17 cellular contexts compared by ENCODE assay signal in the genomic region with DNA sequence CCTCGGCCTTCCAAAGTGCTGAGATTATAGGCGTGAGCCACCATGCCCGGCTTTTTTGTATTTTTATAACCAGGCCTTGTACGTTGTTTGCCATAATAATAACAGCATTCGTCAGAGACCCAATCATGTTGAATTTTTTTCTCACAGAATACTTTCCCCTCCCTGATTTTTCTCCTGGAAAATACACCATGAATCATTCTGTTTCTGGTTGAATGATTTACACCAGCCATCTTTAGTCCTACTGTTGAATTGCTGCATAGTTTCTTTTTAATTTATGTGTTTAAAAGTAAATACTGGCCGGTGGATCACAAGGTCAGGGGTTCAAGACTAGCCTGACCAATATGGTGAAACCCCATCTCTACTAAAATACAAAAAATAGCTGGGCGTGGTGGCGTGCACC. TPM values are rescaled to one million over a fixed set of nuclear protein-coding genes. Genes with fewer than 3 reads are reported as not detected.
A peak's percentile ranks its signal among the peaks of the same experiment; 100 is the strongest.
DNase-seq lines count a peak whose midpoint lies in the region; ATAC-seq and TF ChIP-seq lines count a peak whose summit lies in the region.
"Had no signal": no experiment of that assay in that cellular context is flagged by ENCODE, and none has a peak within 500 bp of the region (broad histone marks: within the 10 kb centered on the region; RNA-seq: fewer than 3 reads in every experiment).

No MANE protein-coding gene starts in this region.

- H3K4me2 ChIP-seq in OCI-LY7 (ENCODE audit: low read length) = peak overlapping the region; percentile 39

- no peaks in the 10 kb centered on the region for H3K9me3 Mint-ChIP-seq in activated T-cell treated with anti-CD3 and anti-CD28 coated beads, Interleukin-2, amount 50 U/mL, for 72 hours

- peaks cover 31% of the 10 kb centered on the region for H3K4me1 ChIP-seq in OCI-LY7 (ENCODE audit: insufficient read depth, low read length, poor library complexity, severe bottlenecking)
- peaks cover 27 to 84% (median 59%) of the 10 kb centered on the region in 6 donors for H3K4me1 ChIP-seq in spleen

- H2AFZ ChIP-seq in OCI-LY7 (ENCODE audit: low read length) = no peak overlapping the region

- H3K36me3 ChIP-seq in OCI-LY7 (ENCODE audit: insufficient read depth, low read length) (peaks cover 72% of the 10 kb centered on the region), spleen (peaks cover 0 to 40% (median 32%) of the 10 kb centered on the region in 6 donors)

- H3K36me3 Mint-ChIP-seq in activated T-cell treated with anti-CD3 and anti-CD28 coated beads, Interleukin-2, amount 50 U/mL, for 72 hours (ENCODE audit: insufficient read depth in 2 of 2) = peaks cover 12 to 28% of the 10 kb centered on the region in 2 donors

- DNase-seq in activated T-cell treated with anti-CD3 and anti-CD28 coated beads, Interleukin-2, amount 50 U/mL, for 72 hours = no peak
- DNase-seq in activated T-cell treated with anti-CD3 and anti-CD28 coated beads for 4 hours (no peak), OCI-LY7 (ENCODE audit: low spot score) (no peak), fibroblast of peridontal ligament (ENCODE audit: extremely low read depth) (peak; percentile 7), spleen (no peak), SIG-M5 (lab: John Stamatoyannopoulos, UW) (no peak), RPMI8226 (no peak), lower leg skin (ENCODE audit: low spot score in 2 of 2) (no peak)
- DNase-seq: brain microvascular endothelial cell; DMS 273 treated with DMSO at 0.1 percent for 48 hours; hippocampal formation; NCI-H1092 treated with DMSO at 0.1 percent for 48 hours; NCI-H2227 treated with DMSO at 0.1 percent for 48 hours; stimulated activated naive CD4-positive, alpha-beta T cell had no signal

- H3K79me2 ChIP-seq in OCI-LY7 (ENCODE audit: insufficient read depth, low read depth, low read length) = peaks cover 78% of the 10 kb centered on the region

- peak overlapping the region; percentile 74 to 96 for H3K4me3 Mint-ChIP-seq in activated T-cell treated with anti-CD3 and anti-CD28 coated beads, Interleukin-2, amount 50 U/mL, for 72 hours

- ATAC-seq in activated T-cell treated with anti-CD3 and anti-CD28 coated beads, Interleukin-2, amount 50 U/mL, for 72 hours (replicated peaks in 1 of 2) = no peak
- ATAC-seq: left lobe of liver, sciatic nerve had no signal

- CTCF ChIA-PET in OCI-LY7 (lab: Charles Lee; ENCODE audit: unreplicated experiment) = no interaction called here

- H3K4me1 Mint-ChIP-seq in activated T-cell treated with anti-CD3 and anti-CD28 coated beads, Interleukin-2, amount 50 U/mL, for 72 hours (ENCODE audit: low read depth) = peaks cover 59% of the 10 kb centered on the region

- 76 to 93% (median 77%) methylated on average over 8 of the region's 8 CpGs for WGBS in spleen, 5 donors
- WGBS in lower leg skin, 2 donors = 88 to 90% methylated on average over 8 of the region's 8 CpGs

- no peak overlapping the region for H3K27ac ChIP-seq in OCI-LY7 (ENCODE audit: low read depth, low read length, poor library complexity, severe bottlenecking)
- H3K27ac ChIP-seq in spleen = peak overlapping the region in 5 of 8 donors; percentile 96 to 100 (median 98)
- H3K27ac ChIP-seq: brain microvascular endothelial cell had no signal

- TF ChIP-seq POLR2A in spleen (IDR thresholded peaks at IDR 0.05) (no peak), lower leg skin (IDR thresholded peaks at IDR 0.05) (no peak)

- H3K27ac Mint-ChIP-seq in activated T-cell treated with anti-CD3 and anti-CD28 coated beads, Interleukin-2, amount 50 U/mL, for 72 hours = peak overlapping the region; percentile 16

- TF ChIP-seq CTCF in OCI-LY7 (conservative IDR thresholded peaks at IDR 0.05; ENCODE audit: low read length) (no peak), spleen (IDR thresholded peaks at IDR 0.05 in 8 of 11, conservative IDR thresholded peaks at IDR 0.05 in 3 of 11) (no peak), lower leg skin (IDR thresholded peaks at IDR 0.05) (no peak)

- H3K4me3 ChIP-seq in OCI-LY7 (ENCODE audit: low read depth, low read length, poor library complexity, severe bottlenecking) = no peak overlapping the region
- H3K4me3 ChIP-seq in spleen = peak overlapping the region in 1 of 8 donors; percentile 88
- no peak overlapping the region for H3K4me3 ChIP-seq in lower leg skin (ENCODE audit: low read depth, poor library complexity, severe bottlenecking)
- H3K4me3 ChIP-seq: HAP-1 had no signal

- no peaks in the 10 kb centered on the region for H3K9me2 ChIP-seq in OCI-LY7 (ENCODE audit: insufficient read depth, low read length)

- H4K20me1 ChIP-seq in OCI-LY7 (ENCODE audit: insufficient read depth, low read length) = peaks cover 28% of the 10 kb centered on the region

- no peaks in the 10 kb centered on the region; the same call in 1 of the 2 replicates for H3K9me3 ChIP-seq in OCI-LY7 (ENCODE audit: low read length)
- no peaks in the 10 kb centered on the region for H3K9me3 ChIP-seq in spleen
- H3K9me3 ChIP-seq: HAP-1 had no signal

- no TSS peak for BruUV-seq in OCI-LY7 (replicated peaks; lab: Mats Ljungman, UMichigan)

- H3K27me3 Mint-ChIP-seq in activated T-cell treated with anti-CD3 and anti-CD28 coated beads, Interleukin-2, amount 50 U/mL, for 72 hours (ENCODE audit: low read depth) = no peaks in the 10 kb centered on the region

- intact Hi-C loops in OCI-LY7 (cut with micrococcal nuclease; ENCODE audit: unreplicated experiment) (no loop called here), spleen (cut with DNase I; ENCODE audit: low total_unique reads) (loop anchor here (5.0 to 10.0 kb wide), 2 partner anchors 73 to 105 kb away; a partner anchor contains a TSS), lower leg skin (cut with DNase I; ENCODE audit: low total_unique reads) (no loop called here)

- POLR2A ChIA-PET in OCI-LY7 (lab: Charles Lee) = interaction anchor here (0.7 kb wide), 1 partner anchor 14 kb away, joined by 3 read pairs; no protein-coding TSS in a partner anchor

- no peaks in the 10 kb centered on the region for H3K27me3 ChIP-seq in spleen (replicated peaks in 1 of 7)
- H3K27me3 ChIP-seq: brain microvascular endothelial cell had no signal

RNA-seq across cellular contexts. Expression of a gene that starts 3.5 kb away (rescaled TPM):
- total RNA-seq in activated T-cell treated with anti-CD3 and anti-CD28 coated beads, Interleukin-2, amount 50 U/mL, for 72 hours = 10 to 100 TPM; 59.3 to 63.8 TPM
- 52.4 and 53.6 TPM in 2 replicates for total RNA-seq in OCI-LY7 (2014; rRNA removed; shearing (Covaris generic))
- total RNA-seq in OCI-LY7 (2022) (79.4 and 85.3 TPM in 2 replicates), spleen (10 to 100 TPM; 63.3 to 93.5 (median 69.6) TPM), lower leg skin (10 to 100 TPM; 47.8 to 92.9 (median 65.4) TPM)
- 10 to 100 TPM; 46.3 to 60.0 (median 48.5) TPM for polyA plus RNA-seq in spleen

RNA-seq across cellular contexts. Expression of a gene that starts 11.5 kb away (rescaled TPM):
- total RNA-seq in activated T-cell treated with anti-CD3 and anti-CD28 coated beads, Interleukin-2, amount 50 U/mL, for 72 hours = under 1 TPM in 1 of 2 donors, not detected in 1; 0.43 TPM
- total RNA-seq in OCI-LY7 (2014; rRNA removed; shearing (Covaris generic)) = 0.13 TPM in 2 replicates
- total RNA-seq in OCI-LY7 (2022) (0.10 and 0.28 TPM in 2 replicates), spleen (10 to 100 TPM in 6 of 7 donors, 1 to 10 TPM in 1; 8.5 to 34.8 (median 25.0) TPM), lower leg skin (10 to 100 TPM; 20.2 to 72.8 (median 47.3) TPM)
- polyA plus RNA-seq in spleen = 1 to 10 TPM; 2.3 to 4.6 (median 2.8) TPM

Comparison
In these comparisons a context has a peak if more than half of its experiments do, and no peak if none do; other contexts are left out.
1. RNA of a gene that starts 11.5 kb away (total RNA-seq): 20.2 to 72.8 TPM in lower leg skin and 8.5 to 34.8 TPM in spleen; 0.43 TPM in activated T-cell treated with anti-CD3 and anti-CD28 coated beads, Interleukin-2, amount 50 U/mL, for 72 hours and 0.10 to 0.28 TPM in OCI-LY7; every median in the first group is over 4 times any median in the second.